1 cellular context compared by ENCODE assay signal in genomic region chr16:29943846-29944669, GRCh38.
TF ChIP-seq lines count a peak whose summit lies in the region.

No MANE protein-coding gene starts in this region.

TF ChIP-seq in IMR-90, 13 proteins besides CTCF, POLR2A, EP300 and RAD21 (continued from another document):
- TF ChIP-seq, protein P1, sequence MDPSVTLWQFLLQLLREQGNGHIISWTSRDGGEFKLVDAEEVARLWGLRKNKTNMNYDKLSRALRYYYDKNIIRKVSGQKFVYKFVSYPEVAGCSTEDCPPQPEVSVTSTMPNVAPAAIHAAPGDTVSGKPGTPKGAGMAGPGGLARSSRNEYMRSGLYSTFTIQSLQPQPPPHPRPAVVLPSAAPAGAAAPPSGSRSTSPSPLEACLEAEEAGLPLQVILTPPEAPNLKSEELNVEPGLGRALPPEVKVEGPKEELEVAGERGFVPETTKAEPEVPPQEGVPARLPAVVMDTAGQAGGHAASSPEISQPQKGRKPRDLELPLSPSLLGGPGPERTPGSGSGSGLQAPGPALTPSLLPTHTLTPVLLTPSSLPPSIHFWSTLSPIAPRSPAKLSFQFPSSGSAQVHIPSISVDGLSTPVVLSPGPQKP (IDR thresholded peaks at IDR 0.05; ENCODE audit: borderline replicate concordance, low read depth, low read length): no peak
- TF ChIP-seq NFE2L2 (IDR thresholded peaks at IDR 0.05; ENCODE audit: low read depth, low read length) (peak; percentile 29; the same call in 1 of the 2 replicates), FOS (IDR thresholded peaks at IDR 0.05; ENCODE audit: low read depth, low read length) (peak; percentile 74), BHLHE40 (IDR thresholded peaks at IDR 0.05; ENCODE audit: low read depth, low read length) (no peak), SMC3 (IDR thresholded peaks at IDR 0.05; ENCODE audit: low read depth, low read length) (peak; percentile 27), MAFK (IDR thresholded peaks at IDR 0.05; ENCODE audit: low read depth, low read length) (no peak), CHD1 (IDR thresholded peaks at IDR 0.05; ENCODE audit: low read depth, low read length) (no peak)
